8 cellular contexts compared by ENCODE assay signal in genomic region chr3:78645628-78646310, GRCh38.
DNase-seq lines count a peak whose midpoint lies in the region; ATAC-seq and TF ChIP-seq lines count a peak whose summit lies in the region.

No MANE protein-coding gene starts in this region.

- intact Hi-C loops in body of pancreas (cut with DNase I): no loop called here

- no peak overlapping the region for H3K4me3 ChIP-seq in body of pancreas
- H3K4me3 ChIP-seq in tibial nerve: no peak overlapping the region

- no peaks in the 10 kb centered on the region for H3K36me3 ChIP-seq in body of pancreas (replicated peaks in 1 of 2; ENCODE audit: insufficient read depth in 1 of 2, low read depth in 2 of 2)
- H3K36me3 ChIP-seq in tibial nerve: no peaks in the 10 kb centered on the region

- no peaks in the 10 kb centered on the region for H3K9me3 Mint-ChIP-seq in activated naive CD8-positive, alpha-beta T cell treated with anti-CD3 and anti-CD28 coated beads, Interleukin-2, amount 50 U/mL, for 24 hours

- no peak overlapping the region for H3K27ac Mint-ChIP-seq in activated naive CD8-positive, alpha-beta T cell treated with anti-CD3 and anti-CD28 coated beads, Interleukin-2, amount 50 U/mL, for 24 hours

- no peaks in the 10 kb centered on the region for H3K27me3 Mint-ChIP-seq in activated naive CD8-positive, alpha-beta T cell treated with anti-CD3 and anti-CD28 coated beads, Interleukin-2, amount 50 U/mL, for 24 hours

- H3K36me3 Mint-ChIP-seq in activated naive CD8-positive, alpha-beta T cell treated with anti-CD3 and anti-CD28 coated beads, Interleukin-2, amount 50 U/mL, for 24 hours (ENCODE audit: low read depth): no peaks in the 10 kb centered on the region

- ATAC-seq in GM18909 (IDR thresholded peaks at IDR 0.05; ENCODE audit: poor library complexity, unreplicated experiment): peak; percentile 90
- ATAC-seq in HG03095 (IDR thresholded peaks at IDR 0.05; ENCODE audit: unreplicated experiment): peak; percentile 81
- peak; percentile 92 for ATAC-seq in body of pancreas
- no peak for ATAC-seq in activated naive CD8-positive, alpha-beta T cell treated with anti-CD3 and anti-CD28 coated beads, Interleukin-2, amount 50 U/mL, for 24 hours

- H3K4me1 ChIP-seq in body of pancreas (peaks cover 4% of the 10 kb centered on the region), tibial nerve (no peaks in the 10 kb centered on the region)

- TF ChIP-seq CTCF in body of pancreas (IDR thresholded peaks at IDR 0.05) (peak; percentile 66 to 88 (median 85)), tibial nerve (IDR thresholded peaks at IDR 0.05) (peak; percentile 56 to 85 (median 75))

- TF ChIP-seq POLR2A in body of pancreas (IDR thresholded peaks at IDR 0.05): no peak
- TF ChIP-seq POLR2A in tibial nerve (IDR thresholded peaks at IDR 0.05): no peak

- DNase-seq in COLO668 (lab: John Stamatoyannopoulos, UW; ENCODE audit: unreplicated experiment) (peak; percentile 26), NCI-H2227 (lab: John Stamatoyannopoulos, UW; ENCODE audit: unreplicated experiment) (peak; percentile 69), body of pancreas (peak in 1 of 4 donors; percentile 49), iris pigment epithelial cell (ENCODE audit: low read depth) (peak; percentile 87), tibial nerve (ENCODE audit: low spot score in 2 of 2) (peak in 1 of 2 donors; percentile 59)
- no peak for DNase-seq in activated naive CD8-positive, alpha-beta T cell treated with anti-CD3 and anti-CD28 coated beads, Interleukin-2, amount 50 U/mL, for 24 hours

- no peak overlapping the region for H3K4me3 Mint-ChIP-seq in activated naive CD8-positive, alpha-beta T cell treated with anti-CD3 and anti-CD28 coated beads, Interleukin-2, amount 50 U/mL, for 24 hours

- TF ChIP-seq EP300 in tibial nerve (IDR thresholded peaks at IDR 0.05): no peak

- no peaks in the 10 kb centered on the region for H3K27me3 ChIP-seq in body of pancreas
- H3K27me3 ChIP-seq in tibial nerve: no peaks in the 10 kb centered on the region

- no peaks in the 10 kb centered on the region for H3K9me3 ChIP-seq in body of pancreas
- H3K9me3 ChIP-seq in tibial nerve: no peaks in the 10 kb centered on the region

- H3K27ac ChIP-seq in body of pancreas (peak overlapping the region in 1 of 4 donors; percentile 46), tibial nerve (no peak overlapping the region)

- WGBS in body of pancreas, 2 donors: 40% methylated on average over 4 of the region's 4 CpGs
- 48 to 53% methylated on average over 4 of the region's 4 CpGs for WGBS in tibial nerve, 2 donors

- H3K4me1 Mint-ChIP-seq in activated naive CD8-positive, alpha-beta T cell treated with anti-CD3 and anti-CD28 coated beads, Interleukin-2, amount 50 U/mL, for 24 hours: no peaks in the 10 kb centered on the region
